In genomic region chr1:148150945-148151879, GRCh38 we compare ENCODE assay signal across 8 cellular contexts. TPM values are rescaled to one million over a fixed set of nuclear protein-coding genes. Genes with fewer than 3 reads are reported as not detected.
DNase-seq lines count a peak whose midpoint lies in the region; ATAC-seq and TF ChIP-seq lines count a peak whose summit lies in the region.
"Not testable (repeated sequence)": the region's sequence is repeated elsewhere in the genome, so short reads cannot be mapped to it uniquely, and the experiment has no call there.

No MANE protein-coding gene starts in this region.

- H3K79me2 ChIP-seq in DOHH2 (ENCODE audit: control insufficient read depth, low read length), result peaks cover 12% of the 10 kb centered on the region
- not testable (repeated sequence) for H3K79me2 ChIP-seq in PC-3 (ENCODE audit: low read length)

- intact Hi-C loops in PC-3 (cut with micrococcal nuclease), result not testable (repeated sequence)

- H3F3A ChIP-seq in DOHH2 (ENCODE audit: control insufficient read depth, insufficient read depth); PC-3 (ENCODE audit: low read length, unreplicated experiment): not testable (repeated sequence)

- H3K4me3 ChIP-seq in DOHH2 (ENCODE audit: low read length) (peak overlapping the region; percentile 81), PC-3 (ENCODE audit: low read length) (peak overlapping the region; percentile 88), fibroblast of mammary gland (ENCODE audit: control insufficient read depth, low read depth, low read length) (peak overlapping the region; percentile 57), mononuclear cell (ENCODE audit: low read length) (peak overlapping the region; percentile 60)

- H3K27ac ChIP-seq in DOHH2 (ENCODE audit: low read depth, low read length), result peak overlapping the region; percentile 18; the same call in 1 of the 2 replicates
- peak overlapping the region; percentile 44 for H3K27ac ChIP-seq in PC-3 (ENCODE audit: low read length)

- not testable (repeated sequence) for H3K36me3 ChIP-seq in DOHH2 (ENCODE audit: control insufficient read depth, low read length); PC-3 (ENCODE audit: low read depth, low read length)

- H3K9me3 Mint-ChIP-seq in stimulated activated naive CD8-positive, alpha-beta T cell treated with anti-CD3 and anti-CD28 coated beads, Interleukin-15, amount 100 ng/mL, for 72 hours, result not testable (repeated sequence)

- ATAC-seq in GM21576 (IDR thresholded peaks at IDR 0.05; ENCODE audit: unreplicated experiment) (peak; percentile 22), HG03457 (IDR thresholded peaks at IDR 0.05; ENCODE audit: unreplicated experiment) (peak; percentile 26), PC-3 (peak; percentile 71)
- peak; percentile 55 for ATAC-seq in stimulated activated naive CD8-positive, alpha-beta T cell treated with anti-CD3 and anti-CD28 coated beads, Interleukin-15, amount 100 ng/mL, for 72 hours

- not testable (repeated sequence) for H4K20me1 ChIP-seq in DOHH2 (ENCODE audit: control insufficient read depth, insufficient read depth, low read depth, low read length); PC-3 (ENCODE audit: low read length)

- H3K4me2 ChIP-seq in DOHH2 (ENCODE audit: low read length) (peak overlapping the region; percentile 79), PC-3 (ENCODE audit: low read length) (peak overlapping the region; percentile 90)

- POLR2A ChIA-PET in PC-3 (lab: Charles Lee; ENCODE audit: unreplicated experiment), result not testable (repeated sequence)

- H3K4me3 Mint-ChIP-seq in stimulated activated naive CD8-positive, alpha-beta T cell treated with anti-CD3 and anti-CD28 coated beads, Interleukin-15, amount 100 ng/mL, for 72 hours, result peak overlapping the region; percentile 97 to 98

- DNase-seq in PC-3 (peak; percentile 71), fibroblast of mammary gland (ENCODE audit: low read depth) (peak; percentile 54)
- peak; percentile 22 for DNase-seq in activated naive CD4-positive, alpha-beta T cell treated with Interleukin-2 at 50 U/mL for 16 hours
- peak in 1 of 2 donors; percentile 41 for DNase-seq in stimulated activated naive CD8-positive, alpha-beta T cell treated with anti-CD3 and anti-CD28 coated beads, Interleukin-15, amount 100 ng/mL, for 72 hours

- not testable (repeated sequence) for H3K9me3 ChIP-seq in DOHH2 (ENCODE audit: control insufficient read depth, insufficient read depth, low read length); PC-3 (ENCODE audit: low read length); mononuclear cell (ENCODE audit: low read depth, low read length)

- peaks cover 11% of the 10 kb centered on the region for H3K4me1 ChIP-seq in DOHH2 (ENCODE audit: control insufficient read depth, low read length)
- not testable (repeated sequence) for H3K4me1 ChIP-seq in PC-3 (ENCODE audit: insufficient read depth, low read length); mononuclear cell (ENCODE audit: insufficient read depth, low read length)

- not testable (repeated sequence) for H3K27me3 Mint-ChIP-seq in stimulated activated naive CD8-positive, alpha-beta T cell treated with anti-CD3 and anti-CD28 coated beads, Interleukin-15, amount 100 ng/mL, for 72 hours

- H3K27ac Mint-ChIP-seq in stimulated activated naive CD8-positive, alpha-beta T cell treated with anti-CD3 and anti-CD28 coated beads, Interleukin-15, amount 100 ng/mL, for 72 hours, result peak overlapping the region; percentile 99

- H3K9ac ChIP-seq in PC-3 (ENCODE audit: low read length), result peak overlapping the region; percentile 81

- not testable (repeated sequence) for TF ChIP-seq CTCF in DOHH2 (IDR thresholded peaks at IDR 0.05; ENCODE audit: low read depth, low read length, poor library complexity, severe bottlenecking); PC-3 (conservative IDR thresholded peaks at IDR 0.05; ENCODE audit: low read depth, low read length); fibroblast of mammary gland (conservative IDR thresholded peaks at IDR 0.05; ENCODE audit: control insufficient read depth, insufficient read depth, low read depth, low read length)

- H3K27me3 ChIP-seq in DOHH2 (ENCODE audit: control insufficient read depth, low read length); PC-3 (ENCODE audit: low read length); mononuclear cell (ENCODE audit: insufficient read depth, low read length): not testable (repeated sequence)

- peak overlapping the region; percentile 86; the same call in 1 of the 2 replicates for H2AFZ ChIP-seq in PC-3 (ENCODE audit: low read length)

- BruUV-seq in PC-3 (replicated peaks; lab: Mats Ljungman, UMichigan), result not testable (repeated sequence)

- CTCF ChIA-PET in PC-3 (lab: Charles Lee), result not testable (repeated sequence)

- not testable (repeated sequence) for H3K9me2 ChIP-seq in DOHH2 (replicated peaks; ENCODE audit: control insufficient read depth, low read length); PC-3 (replicated peaks; ENCODE audit: low read length)

- peaks cover 16% of the 10 kb centered on the region for H3K4me1 Mint-ChIP-seq in stimulated activated naive CD8-positive, alpha-beta T cell treated with anti-CD3 and anti-CD28 coated beads, Interleukin-15, amount 100 ng/mL, for 72 hours

RNA-seq across cellular contexts. Expression of gene NBPF11, which starts 0.9 kb away (rescaled TPM):
- total RNA-seq in PC-3 (2014; rRNA removed) (7.9 and 8.9 TPM in 2 replicates), mononuclear cell (11.3 TPM)
